ENCODE assay signal across 24 cellular contexts in the genomic region with DNA sequence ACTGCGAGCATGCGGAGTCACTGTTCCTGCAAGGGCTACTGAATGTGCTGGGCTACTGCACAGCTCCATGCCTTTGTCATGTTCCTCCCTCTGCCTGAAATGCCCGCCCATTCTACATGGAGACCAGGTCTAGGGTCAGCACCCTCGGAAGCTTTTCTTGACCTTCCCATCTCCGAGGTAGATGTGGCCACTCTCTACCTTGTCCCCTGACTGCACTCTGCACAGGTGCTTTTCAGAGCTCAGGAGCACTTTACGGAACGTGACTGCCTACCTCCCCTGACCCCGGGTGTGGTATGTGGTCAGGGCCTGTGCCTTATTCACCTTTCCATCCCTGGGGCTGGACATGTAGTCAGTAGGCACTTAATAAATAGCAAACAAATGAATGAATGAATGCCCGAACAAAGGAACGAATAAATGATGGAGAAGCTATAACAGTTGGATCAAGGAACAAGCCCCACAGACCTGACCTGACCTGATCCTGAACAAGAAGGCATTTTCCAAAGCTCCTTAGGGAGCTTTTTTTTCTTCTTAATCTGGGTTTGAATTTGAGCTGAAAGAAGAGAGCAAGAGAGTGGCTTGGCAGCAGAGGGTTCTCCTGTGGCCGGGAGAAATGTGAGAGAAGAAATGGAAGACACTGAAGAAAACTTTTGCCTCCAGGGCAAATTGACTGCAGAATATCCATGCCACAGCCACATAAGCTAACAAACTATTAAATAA. TPM values are rescaled to one million over a fixed set of nuclear protein-coding genes. Genes with fewer than 3 reads are reported as not detected.
DNase-seq lines count a peak whose midpoint lies in the region; ATAC-seq and TF ChIP-seq lines count a peak whose summit lies in the region.
"Had no signal": no experiment of that assay in that cellular context is flagged by ENCODE, and none has a peak within 500 bp of the region (broad histone marks: within the 10 kb centered on the region; RNA-seq: fewer than 3 reads in every experiment).

No MANE protein-coding gene starts in this region.

- H3K27ac ChIP-seq in vagina, result no peak overlapping the region
- H3K27ac ChIP-seq: BLaER1, RWPE1 had no signal

- H3K36me3 ChIP-seq in vagina, result no peaks in the 10 kb centered on the region
- H3K36me3 ChIP-seq: BLaER1 had no signal

- intact Hi-C loops in cardiac septum (cut with DNase I) (no loop called here), Right ventricle myocardium inferior (cut with DNase I) (no loop called here), vagina (cut with DNase I) (no loop called here)

- H3K4me1 ChIP-seq in vagina, result no peaks in the 10 kb centered on the region
- H3K4me1 ChIP-seq: BLaER1, Caco-2 had no signal

- no peak for TF ChIP-seq CTCF in vagina (IDR thresholded peaks at IDR 0.05)

- no peak overlapping the region for H3K4me3 ChIP-seq in vagina
- H3K4me3 ChIP-seq: BLaER1 had no signal

- no peaks in the 10 kb centered on the region for H3K9me3 ChIP-seq in vagina
- H3K9me3 ChIP-seq: BLaER1, Caco-2 had no signal

- no peak for TF ChIP-seq POLR2A in vagina (IDR thresholded peaks at IDR 0.05)

- H3K27me3 ChIP-seq in vagina, result no peaks in the 10 kb centered on the region
- H3K27me3 ChIP-seq: BLaER1 had no signal

- DNase-seq in cardiac septum (ENCODE audit: low spot score) (peak; percentile 56), Right ventricle myocardium inferior (ENCODE audit: missing footprints) (no peak), NCI-H82 treated with DMSO at 0.1 percent for 48 hours (lab: John Stamatoyannopoulos, UW; ENCODE audit: unreplicated experiment) (peak; percentile 89), mesenteric fat pad (ENCODE audit: low spot score) (peak; percentile 59), vagina (ENCODE audit: extremely low spot score in 2 of 2) (peak; percentile 58 to 82), HCEC 1CT (no peak), NCI-H748 (lab: John Stamatoyannopoulos, UW; ENCODE audit: unreplicated experiment) (no peak)
- DNase-seq: Caco-2; CD4-positive, alpha-beta T cell; DMS153; GDM1; GOT3; Karpas-422; NCI-H1694; NCI-H2081 treated with DMSO at 0.1 percent for 48 hours; NCI-H2171 treated with DMSO at 0.1 percent for 48 hours; NCI-H446; NCI-H526 had no signal

- no peak for ATAC-seq in Right ventricle myocardium inferior
- no peak for ATAC-seq in GM18868 (IDR thresholded peaks at IDR 0.05; ENCODE audit: unreplicated experiment)
- ATAC-seq: SK-N-SH treated with all-trans-retinoic acid at 6 μM for 48 hours had no signal

RNA-seq across cellular contexts. Expression of gene RD3, which starts 7.9 kb away (rescaled TPM):
- not detected for total RNA-seq in cardiac septum
- not detected for total RNA-seq in Right ventricle myocardium inferior
- 0.19 TPM for total RNA-seq in mesenteric fat pad
- 1.5 TPM for total RNA-seq in vagina
- total RNA-seq: Caco-2; CD4-positive, alpha-beta T cell; Daoy; MCF 10A had no signal

Comparison
In these comparisons a context has a peak if more than half of its experiments do, and no peak if none do; other contexts are left out.
1. DNase-seq: peak in cardiac septum (single experiment), NCI-H82 treated with DMSO at 0.1 percent for 48 hours (single experiment), mesenteric fat pad (single experiment) and vagina (2 of 2); none in Right ventricle myocardium inferior (single experiment), HCEC 1CT (single experiment) and NCI-H748 (single experiment).